ENCODE assay signal across 24 cellular contexts in genomic region chr7:151456276-151456675, GRCh38. TPM values are rescaled to one million over a fixed set of nuclear protein-coding genes. Genes with fewer than 3 reads are reported as not detected.
A peak's percentile ranks its signal among the peaks of the same experiment; 100 is the strongest.
DNase-seq lines count a peak whose midpoint lies in the region; ATAC-seq and TF ChIP-seq lines count a peak whose summit lies in the region.
"Had no signal": no experiment of that assay in that cellular context is flagged by ENCODE, and none has a peak within 500 bp of the region (broad histone marks: within the 10 kb centered on the region; RNA-seq: fewer than 3 reads in every experiment).

No MANE protein-coding gene starts in this region.

- DNase-seq in H9 (peak; percentile 28), ecto neural progenitor cell (ENCODE audit: low spot score) (peak; percentile 39), nephron progenitor cell (no peak), foreskin fibroblast (no peak), UCSD-AML1 (lab: John Stamatoyannopoulos, UW; ENCODE audit: unreplicated experiment) (no peak)
- DNase-seq: BE2C; CD4-positive, CD25-positive, alpha-beta regulatory T cell; DMS 273 treated with DMSO at 0.1 percent for 48 hours; DND-41; GOT3; Karpas-422; NCI-H1694; NCI-H2081; NCI-H2171; NCI-H524 treated with DMSO at 0.1 percent for 48 hours; OCI-M1; Right ventricle myocardium superior had no signal

- no peak overlapping the region for H3K4ac ChIP-seq in H9 (ENCODE audit: low read depth, low read length)

- H3K9ac ChIP-seq in BLaER1 treated with 17β-estradiol and CSF1 and Interleukin-3, amounts not matched to agents 10 nM and 100 nM, result no peak overlapping the region
- H3K9ac ChIP-seq in H9 (ENCODE audit: extremely low read depth, insufficient read length, low read length), result no peak overlapping the region

- no peaks in the 10 kb centered on the region for H3K79me1 ChIP-seq in H9 (ENCODE audit: insufficient read depth, low read depth, low read length, poor library complexity, severe bottlenecking)

- TF ChIP-seq CTCF in H9 (conservative IDR thresholded peaks at IDR 0.05) (no peak), nephron progenitor cell (IDR thresholded peaks at IDR 0.05) (no peak), foreskin fibroblast (IDR thresholded peaks at IDR 0.05; ENCODE audit: low read depth, low read length) (no peak)

- no peak overlapping the region for H2BK12ac ChIP-seq in H9 (ENCODE audit: insufficient read length, low read depth, low read length)

- no peak overlapping the region; the same call in 1 of the 2 replicates for H3K14ac ChIP-seq in H9 (ENCODE audit: insufficient read depth, low read length)

- H3K4me2 ChIP-seq in BLaER1 treated with 17β-estradiol and CSF1 and Interleukin-3, amounts not matched to agents 10 nM and 100 nM, result peak overlapping the region in 6 of 11 experiments; percentile 5 to 69 (median 34); a peak in 7 of 22 replicates
- H3K4me2 ChIP-seq in H9 (ENCODE audit: insufficient read depth, insufficient read length, low read length), result no peak overlapping the region

- peaks cover 13% of the 10 kb centered on the region; the same call in 1 of the 2 replicates for H3K27me3 Mint-ChIP-seq in H9 (ENCODE audit: low read depth)
- H3K27me3 Mint-ChIP-seq in nephron progenitor cell (ENCODE audit: low read depth, poor library complexity), result peaks cover 6% of the 10 kb centered on the region

- H3K4me1 Mint-ChIP-seq in H9, result peaks cover 72 to 73% of the 10 kb centered on the region in 2 experiments
- peaks cover 78% of the 10 kb centered on the region for H3K4me1 Mint-ChIP-seq in nephron progenitor cell
- H3K4me1 Mint-ChIP-seq: CD4-positive, CD25-positive, alpha-beta regulatory T cell; IgD-negative memory B cell had no signal

- H3K27me3 ChIP-seq in BLaER1 treated with 17β-estradiol and CSF1 and Interleukin-3, amounts not matched to agents 10 nM and 100 nM, result no peaks in the 10 kb centered on the region
- no peaks in the 10 kb centered on the region for H3K27me3 ChIP-seq in H9 (ENCODE audit: insufficient read depth, low read length)
- H3K27me3 ChIP-seq: BE2C had no signal

- WGBS in H9 (ENCODE audit: extremely low coverage, insufficient read length, low lambda C conversion rate), result no CpG with 5 or more reads among the region's 5 CpGs

- H2BK120ac ChIP-seq in H9 (ENCODE audit: low read depth, low read length, poor library complexity, severe bottlenecking), result no peak overlapping the region

- H2AFZ ChIP-seq in H9 (ENCODE audit: low read length), result no peak overlapping the region

- no peak overlapping the region for H3K18ac ChIP-seq in H9 (ENCODE audit: insufficient read length, low read depth, low read length)

- H2BK5ac ChIP-seq in H9 (ENCODE audit: insufficient read length, low read length), result no peak overlapping the region

- peaks cover 6 to 16% (median 10%) of the 10 kb centered on the region in 3 experiments for H3K36me3 Mint-ChIP-seq in H9 (ENCODE audit: insufficient read depth in 1 of 3, low read depth in 3 of 3)
- H3K36me3 Mint-ChIP-seq in nephron progenitor cell (ENCODE audit: low read depth), result peaks cover 15% of the 10 kb centered on the region
- H3K36me3 Mint-ChIP-seq: CD4-positive, CD25-positive, alpha-beta regulatory T cell; IgD-negative memory B cell had no signal

- no peak overlapping the region for H2BK20ac ChIP-seq in H9 (ENCODE audit: low read depth, low read length, poor library complexity, severe bottlenecking)

- H3K36me3 ChIP-seq in BLaER1 treated with 17β-estradiol and CSF1 and Interleukin-3, amounts not matched to agents 10 nM and 100 nM, result no peaks in the 10 kb centered on the region
- H3K36me3 ChIP-seq: BE2C had no signal

- H3K9me3 Mint-ChIP-seq in H9 (peaks cover 14% of the 10 kb centered on the region in 2 experiments), nephron progenitor cell (peaks cover 11% of the 10 kb centered on the region)

- no peak overlapping the region for H3T11ph ChIP-seq in H9 (ENCODE audit: low read length)

- no peak overlapping the region for H4K91ac ChIP-seq in H9 (ENCODE audit: insufficient read length, low read depth, low read length)

- H3K56ac ChIP-seq in H9 (ENCODE audit: insufficient read length, low read depth, low read length), result no peak overlapping the region

- no peak overlapping the region for H3K27ac ChIP-seq in BLaER1 treated with 17β-estradiol and CSF1 and Interleukin-3, amounts not matched to agents 10 nM and 100 nM
- no peak overlapping the region for H3K27ac ChIP-seq in H9 (ENCODE audit: insufficient read length, low read depth, low read length)

- H3K4me1 ChIP-seq in BLaER1 treated with 17β-estradiol and CSF1 and Interleukin-3, amounts not matched to agents 10 nM and 100 nM, result peaks cover 0 to 18% (median 10%) of the 10 kb centered on the region in 10 experiments; a peak in 16 of 20 replicates
- H3K4me1 ChIP-seq in H9 (ENCODE audit: insufficient read depth, low read length), result peaks cover 8% of the 10 kb centered on the region; the same call in 1 of the 2 replicates

- no peak overlapping the region for H4K5ac ChIP-seq in H9 (ENCODE audit: insufficient read length, low read depth, low read length)

- no peak overlapping the region for H3K23ac ChIP-seq in H9 (ENCODE audit: insufficient read length, low read depth, low read length)

- no peak overlapping the region for H3K4me3 Mint-ChIP-seq in H9
- H3K4me3 Mint-ChIP-seq in nephron progenitor cell, result no peak overlapping the region
- H3K4me3 Mint-ChIP-seq: CD4-positive, CD25-positive, alpha-beta regulatory T cell; IgD-negative memory B cell had no signal

- H3K9me3 ChIP-seq in BLaER1 treated with 17β-estradiol and CSF1 and Interleukin-3, amounts not matched to agents 10 nM and 100 nM (replicated peaks in 1 of 11), result 0 out of 22 replicates have a peak, but pooled peaks cover 0 to 6% (median 0%) of the 10 kb centered on the region in 11 experiments
- H3K9me3 ChIP-seq in H9 (ENCODE audit: control insufficient read depth, low read depth, low read length), result no peaks in the 10 kb centered on the region
- H3K9me3 ChIP-seq: BE2C, Caco-2 had no signal

- no peak overlapping the region for H2BK15ac ChIP-seq in H9 (ENCODE audit: low read depth, low read length)

- no peak overlapping the region for H3K4me3 ChIP-seq in BLaER1 treated with 17β-estradiol and CSF1 and Interleukin-3, amounts not matched to agents 10 nM and 100 nM
- H3K4me3 ChIP-seq in foreskin fibroblast (ENCODE audit: low read depth in 1 of 2, low read length in 2 of 2), result no peak overlapping the region
- H3K4me3 ChIP-seq: GM12878 had no signal

- no peak overlapping the region for H2AK5ac ChIP-seq in H9 (ENCODE audit: insufficient read length, low read length)

- H3K79me2 ChIP-seq in H9 (ENCODE audit: insufficient read depth, low read length), result no peaks in the 10 kb centered on the region

- peak overlapping the region in 2 of 3 experiments; percentile 7 to 82; a peak in 4 of 7 replicates for H3K27ac Mint-ChIP-seq in H9
- peak overlapping the region; percentile 36 for H3K27ac Mint-ChIP-seq in nephron progenitor cell
- H3K27ac Mint-ChIP-seq: IgD-negative memory B cell had no signal

- no peaks in the 10 kb centered on the region for H3K23me2 ChIP-seq in H9 (ENCODE audit: insufficient read length, low read depth, low read length, poor library complexity, severe bottlenecking)

- peaks cover 0 to 15% (median 0%) of the 10 kb centered on the region in 11 experiments; a peak in 2 of 22 replicates for H4K20me1 ChIP-seq in BLaER1 treated with 17β-estradiol and CSF1 and Interleukin-3, amounts not matched to agents 10 nM and 100 nM
- no peaks in the 10 kb centered on the region for H4K20me1 ChIP-seq in H9 (ENCODE audit: control insufficient read depth, insufficient read depth, insufficient read length)

- no peak overlapping the region for H4K8ac ChIP-seq in H9 (replicated peaks; ENCODE audit: insufficient read length, low read depth, low read length)

- no peak for ATAC-seq in GM19467 (IDR thresholded peaks at IDR 0.05; ENCODE audit: unreplicated experiment)
- ATAC-seq: GM12878 had no signal

RNA-seq across cellular contexts. Expression of gene CRYGN, which starts 16.3 kb away (rescaled TPM):
- total RNA-seq in H9 (2021), result 0.79 and 1.8 TPM in 2 replicates
- total RNA-seq: Caco-2, GM12878, M059J, SK-MEL-5 had no signal

RNA-seq across cellular contexts. Expression of gene WDR86, which starts 46.4 kb away (rescaled TPM):
- 8.1 and 9.4 TPM in 2 replicates for total RNA-seq in H9 (2021)
- total RNA-seq: GM12878, SK-MEL-5 had no signal

Comparison
In these comparisons a context has a peak if more than half of its experiments do, and no peak if none do; other contexts are left out.
1. DNase-seq: peak in H9 (single experiment) and ecto neural progenitor cell (single experiment); none in nephron progenitor cell (single experiment), foreskin fibroblast (0 of 2) and UCSD-AML1 (single experiment).